Comparison of ENCODE assay signal across 1 cellular context in the genomic region with DNA sequence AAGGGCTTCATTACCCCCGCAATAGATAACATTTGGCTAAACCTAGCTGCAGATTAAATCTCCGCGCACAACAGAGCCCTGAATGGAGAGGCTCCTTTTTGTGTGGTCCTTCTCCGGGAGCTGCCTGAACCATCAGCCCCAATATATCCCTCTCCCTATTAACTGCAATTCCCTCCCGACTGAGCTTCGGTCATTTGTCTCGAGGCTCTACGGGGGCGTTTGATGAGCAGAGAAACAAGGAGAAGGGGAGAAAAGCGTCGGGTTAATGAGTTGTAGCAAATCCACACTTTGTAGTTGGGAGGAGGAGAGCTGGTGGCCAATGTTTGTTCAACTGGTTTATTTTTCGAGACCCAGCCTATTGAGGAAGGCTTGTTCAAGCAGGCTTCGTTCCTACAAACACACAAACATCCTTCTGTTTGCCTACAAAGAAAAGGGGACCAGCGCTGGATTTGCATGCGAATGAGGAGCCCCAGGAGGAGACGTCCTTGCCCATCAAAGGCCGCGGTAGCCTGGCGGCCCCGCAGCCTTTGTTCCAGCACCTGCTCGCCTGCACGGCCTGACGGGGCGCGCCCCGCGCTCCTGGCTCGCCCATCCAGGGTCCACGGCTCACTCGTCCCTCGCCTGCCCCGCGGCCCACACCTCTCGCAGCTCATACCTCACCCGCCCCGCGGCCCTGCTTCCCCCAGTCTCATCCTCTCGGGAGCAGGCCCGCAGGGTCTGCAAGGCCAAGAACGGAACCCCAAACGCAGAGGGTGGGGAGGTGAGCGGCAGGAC.
TF ChIP-seq lines count a peak whose summit lies in the region.

No MANE protein-coding gene starts in this region.

TF ChIP-seq in IMR-90, 13 proteins besides CTCF, POLR2A, EP300 and RAD21 (continued from another document):
- TF ChIP-seq, protein P1, sequence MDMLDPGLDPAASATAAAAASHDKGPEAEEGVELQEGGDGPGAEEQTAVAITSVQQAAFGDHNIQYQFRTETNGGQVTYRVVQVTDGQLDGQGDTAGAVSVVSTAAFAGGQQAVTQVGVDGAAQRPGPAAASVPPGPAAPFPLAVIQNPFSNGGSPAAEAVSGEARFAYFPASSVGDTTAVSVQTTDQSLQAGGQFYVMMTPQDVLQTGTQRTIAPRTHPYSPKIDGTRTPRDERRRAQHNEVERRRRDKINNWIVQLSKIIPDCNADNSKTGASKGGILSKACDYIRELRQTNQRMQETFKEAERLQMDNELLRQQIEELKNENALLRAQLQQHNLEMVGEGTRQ (IDR thresholded peaks at IDR 0.05; ENCODE audit: low read depth, low read length), result no peak
